Comparison of ENCODE assay signal across 8 cellular contexts in genomic region chr19:28867978-28868377, GRCh38.
"Had no signal": no experiment of that assay in that cellular context is flagged by ENCODE, and none has a peak within 500 bp of the region (broad histone marks: within the 10 kb centered on the region; RNA-seq: fewer than 3 reads in every experiment).

No MANE protein-coding gene starts in this region.

- FAIRE-seq: G401.6, GM12878, GM12891, GM12892, GM18507, GM19239 had no signal

- DNase-seq: GDM1, GF-D8 had no signal

- H3K4me3 ChIP-seq: GM12878 had no signal

- ATAC-seq: GM12878 had no signal
